In genomic region chr20:3820048-3820900, GRCh38 we compare ENCODE assay signal across 1 cellular context.
TF ChIP-seq lines count a peak whose summit lies in the region.

A gene with protein sequence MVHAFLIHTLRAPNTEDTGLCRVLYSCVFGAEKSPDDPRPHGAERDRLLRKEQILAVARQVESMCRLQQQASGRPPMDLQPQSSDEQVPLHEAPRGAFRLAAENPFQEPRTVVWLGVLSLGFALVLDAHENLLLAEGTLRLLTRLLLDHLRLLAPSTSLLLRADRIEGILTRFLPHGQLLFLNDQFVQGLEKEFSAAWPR (plus strand): TSS chr20:3820547. CDS start chr20:3822118, 1,571 bp downstream.

TF ChIP-seq in GM12878, 131 proteins besides CTCF, POLR2A, EP300 and RAD21 (continued from another document and continues in another):
- TF ChIP-seq, protein P1, sequence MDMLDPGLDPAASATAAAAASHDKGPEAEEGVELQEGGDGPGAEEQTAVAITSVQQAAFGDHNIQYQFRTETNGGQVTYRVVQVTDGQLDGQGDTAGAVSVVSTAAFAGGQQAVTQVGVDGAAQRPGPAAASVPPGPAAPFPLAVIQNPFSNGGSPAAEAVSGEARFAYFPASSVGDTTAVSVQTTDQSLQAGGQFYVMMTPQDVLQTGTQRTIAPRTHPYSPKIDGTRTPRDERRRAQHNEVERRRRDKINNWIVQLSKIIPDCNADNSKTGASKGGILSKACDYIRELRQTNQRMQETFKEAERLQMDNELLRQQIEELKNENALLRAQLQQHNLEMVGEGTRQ (IDR thresholded peaks at IDR 0.05; ENCODE audit: borderline replicate concordance, low read depth, low read length): no peak
- TF ChIP-seq IRF5 (IDR thresholded peaks at IDR 0.05; ENCODE audit: borderline replicate concordance) (no peak), CHD2 (IDR thresholded peaks at IDR 0.05; ENCODE audit: borderline replicate concordance, low read depth, low read length) (peak; percentile 86), RCOR1 (conservative IDR thresholded peaks at IDR 0.05; ENCODE audit: low read depth, low read length) (no peak), SIX5 (IDR thresholded peaks at IDR 0.05; ENCODE audit: low read depth, low read length, severe bottlenecking) (peak; percentile 85), MEF2A (IDR thresholded peaks at IDR 0.05; ENCODE audit: insufficient read depth, low read depth, low read length) (0 out of 2 replicates have a peak, but pooled peaks have one; percentile 14), NFXL1 (IDR thresholded peaks at IDR 0.05; ENCODE audit: borderline replicate concordance) (no peak), CHD4 (IDR thresholded peaks at IDR 0.05) (no peak), RAD51 (IDR thresholded peaks at IDR 0.05) (no peak), BCL3 (IDR thresholded peaks at IDR 0.05; ENCODE audit: borderline replicate concordance, insufficient read depth, low read depth, low read length, poor library complexity, severe bottlenecking) (peak; percentile 5), PML (IDR thresholded peaks at IDR 0.05; ENCODE audit: low read length) (peak; percentile 90; the same call in 1 of the 2 replicates), SIN3A (IDR thresholded peaks at IDR 0.05; ENCODE audit: low read depth, low read length) (peak; percentile 69; the same call in 1 of the 2 replicates), ASH2L (IDR thresholded peaks at IDR 0.05; ENCODE audit: borderline replicate concordance, low read depth) (peak; percentile 97; the same call in 1 of the 2 replicates), RELA (IDR thresholded peaks at IDR 0.05; ENCODE audit: borderline replicate concordance, partially characterized antibody) (no peak), FOS (IDR thresholded peaks at IDR 0.05; ENCODE audit: borderline replicate concordance, extremely low read depth, insufficient read length) (no peak), KLF5 (IDR thresholded peaks at IDR 0.05; ENCODE audit: partially characterized antibody) (peak; percentile 81), ZNF207 (IDR thresholded peaks at IDR 0.05; ENCODE audit: borderline replicate concordance) (peak; percentile 93), SMAD1 (IDR thresholded peaks at IDR 0.05; ENCODE audit: low read depth, partially characterized antibody) (no peak), TBL1XR1 (IDR thresholded peaks at IDR 0.05; ENCODE audit: low read depth, low read length) (no peak), STAT3 (IDR thresholded peaks at IDR 0.05; ENCODE audit: low read depth, low read length) (no peak), MTA2 (IDR thresholded peaks at IDR 0.05; ENCODE audit: low read depth) (0 out of 2 replicates have a peak, but pooled peaks have one; percentile 23), POLR2AphosphoS2 (IDR thresholded peaks at IDR 0.05; ENCODE audit: low read depth, low read length) (no peak), HDAC2 (IDR thresholded peaks at IDR 0.05) (no peak), CREB1 (IDR thresholded peaks at IDR 0.05; ENCODE audit: low read depth) (peak; percentile 100), NR2C2 (IDR thresholded peaks at IDR 0.05; ENCODE audit: borderline replicate concordance, control insufficient read depth, insufficient read length, low read depth) (no peak), CEBPB (IDR thresholded peaks at IDR 0.05; ENCODE audit: borderline replicate concordance in 1 of 2, low read depth in 2 of 2, low read length in 2 of 2) (no peak), MYB (IDR thresholded peaks at IDR 0.05; ENCODE audit: borderline replicate concordance, low read depth, low read length) (no peak), CBX3 (IDR thresholded peaks at IDR 0.05; ENCODE audit: borderline replicate concordance, low read depth) (no peak), RUNX3 (IDR thresholded peaks at IDR 0.05; ENCODE audit: low read length) (peak; percentile 82), HDGF (IDR thresholded peaks at IDR 0.05) (no peak), SP1 (IDR thresholded peaks at IDR 0.05; ENCODE audit: low read depth, low read length) (peak; percentile 19), MTA3 (IDR thresholded peaks at IDR 0.05; ENCODE audit: borderline replicate concordance, low read length) (no peak), FOXM1 (IDR thresholded peaks at IDR 0.05; ENCODE audit: low read depth, low read length) (peak; percentile 39; the same call in 1 of the 2 replicates), YY1 (IDR thresholded peaks at IDR 0.05; ENCODE audit: low read depth, low read length) (peak; percentile 98), RBBP5 (conservative IDR thresholded peaks at IDR 0.05) (0 out of 2 replicates have a peak, but pooled peaks have one; percentile 78), MXI1 (IDR thresholded peaks at IDR 0.05; ENCODE audit: low read depth, low read length) (no peak; the same call in 1 of the 2 replicates), BMI1 (IDR thresholded peaks at IDR 0.05; ENCODE audit: borderline replicate concordance) (no peak), SPI1 (IDR thresholded peaks at IDR 0.05; ENCODE audit: borderline replicate concordance, insufficient read depth, low read depth, low read length) (no peak), POU2F2 (IDR thresholded peaks at IDR 0.05; ENCODE audit: borderline replicate concordance, low read depth, low read length) (no peak), NBN (IDR thresholded peaks at IDR 0.05) (peak; percentile 98), REST (IDR thresholded peaks at IDR 0.05; ENCODE audit: low read depth, low read length) (no peak), FOXK2 (IDR thresholded peaks at IDR 0.05) (peak; percentile 22; the same call in 1 of the 2 replicates), HSF1 (IDR thresholded peaks at IDR 0.05; ENCODE audit: low read depth, low read length) (no peak), SMARCA5 (IDR thresholded peaks at IDR 0.05) (peak; percentile 99), PAX5 (IDR thresholded peaks at IDR 0.05; ENCODE audit: borderline replicate concordance, low read depth, low read length) (peak; percentile 22; the same call in 1 of the 2 replicates), STAT1 (conservative IDR thresholded peaks at IDR 0.05) (no peak; the same call in 1 of the 2 replicates)
- TF ChIP-seq, protein P2, sequence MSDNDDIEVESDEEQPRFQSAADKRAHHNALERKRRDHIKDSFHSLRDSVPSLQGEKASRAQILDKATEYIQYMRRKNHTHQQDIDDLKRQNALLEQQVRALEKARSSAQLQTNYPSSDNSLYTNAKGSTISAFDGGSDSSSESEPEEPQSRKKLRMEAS (IDR thresholded peaks at IDR 0.05; ENCODE audit: low read depth, low read length): no peak; the same call in 1 of the 2 replicates
- TF ChIP-seq, protein P3, sequence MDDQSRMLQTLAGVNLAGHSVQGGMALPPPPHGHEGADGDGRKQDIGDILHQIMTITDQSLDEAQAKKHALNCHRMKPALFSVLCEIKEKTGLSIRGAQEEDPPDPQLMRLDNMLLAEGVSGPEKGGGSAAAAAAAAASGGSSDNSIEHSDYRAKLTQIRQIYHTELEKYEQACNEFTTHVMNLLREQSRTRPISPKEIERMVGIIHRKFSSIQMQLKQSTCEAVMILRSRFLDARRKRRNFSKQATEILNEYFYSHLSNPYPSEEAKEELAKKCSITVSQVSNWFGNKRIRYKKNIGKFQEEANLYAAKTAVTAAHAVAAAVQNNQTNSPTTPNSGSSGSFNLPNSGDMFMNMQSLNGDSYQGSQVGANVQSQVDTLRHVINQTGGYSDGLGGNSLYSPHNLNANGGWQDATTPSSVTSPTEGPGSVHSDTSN (IDR thresholded peaks at IDR 0.05; ENCODE audit: insufficient replicate concordance, low read depth, low read length): no peak
- TF ChIP-seq, protein P4, sequence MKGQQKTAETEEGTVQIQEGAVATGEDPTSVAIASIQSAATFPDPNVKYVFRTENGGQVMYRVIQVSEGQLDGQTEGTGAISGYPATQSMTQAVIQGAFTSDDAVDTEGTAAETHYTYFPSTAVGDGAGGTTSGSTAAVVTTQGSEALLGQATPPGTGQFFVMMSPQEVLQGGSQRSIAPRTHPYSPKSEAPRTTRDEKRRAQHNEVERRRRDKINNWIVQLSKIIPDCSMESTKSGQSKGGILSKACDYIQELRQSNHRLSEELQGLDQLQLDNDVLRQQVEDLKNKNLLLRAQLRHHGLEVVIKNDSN (IDR thresholded peaks at IDR 0.05; ENCODE audit: borderline replicate concordance, extremely low read length, insufficient read depth, low read depth, low read length): no peak
- TF ChIP-seq, protein P5, sequence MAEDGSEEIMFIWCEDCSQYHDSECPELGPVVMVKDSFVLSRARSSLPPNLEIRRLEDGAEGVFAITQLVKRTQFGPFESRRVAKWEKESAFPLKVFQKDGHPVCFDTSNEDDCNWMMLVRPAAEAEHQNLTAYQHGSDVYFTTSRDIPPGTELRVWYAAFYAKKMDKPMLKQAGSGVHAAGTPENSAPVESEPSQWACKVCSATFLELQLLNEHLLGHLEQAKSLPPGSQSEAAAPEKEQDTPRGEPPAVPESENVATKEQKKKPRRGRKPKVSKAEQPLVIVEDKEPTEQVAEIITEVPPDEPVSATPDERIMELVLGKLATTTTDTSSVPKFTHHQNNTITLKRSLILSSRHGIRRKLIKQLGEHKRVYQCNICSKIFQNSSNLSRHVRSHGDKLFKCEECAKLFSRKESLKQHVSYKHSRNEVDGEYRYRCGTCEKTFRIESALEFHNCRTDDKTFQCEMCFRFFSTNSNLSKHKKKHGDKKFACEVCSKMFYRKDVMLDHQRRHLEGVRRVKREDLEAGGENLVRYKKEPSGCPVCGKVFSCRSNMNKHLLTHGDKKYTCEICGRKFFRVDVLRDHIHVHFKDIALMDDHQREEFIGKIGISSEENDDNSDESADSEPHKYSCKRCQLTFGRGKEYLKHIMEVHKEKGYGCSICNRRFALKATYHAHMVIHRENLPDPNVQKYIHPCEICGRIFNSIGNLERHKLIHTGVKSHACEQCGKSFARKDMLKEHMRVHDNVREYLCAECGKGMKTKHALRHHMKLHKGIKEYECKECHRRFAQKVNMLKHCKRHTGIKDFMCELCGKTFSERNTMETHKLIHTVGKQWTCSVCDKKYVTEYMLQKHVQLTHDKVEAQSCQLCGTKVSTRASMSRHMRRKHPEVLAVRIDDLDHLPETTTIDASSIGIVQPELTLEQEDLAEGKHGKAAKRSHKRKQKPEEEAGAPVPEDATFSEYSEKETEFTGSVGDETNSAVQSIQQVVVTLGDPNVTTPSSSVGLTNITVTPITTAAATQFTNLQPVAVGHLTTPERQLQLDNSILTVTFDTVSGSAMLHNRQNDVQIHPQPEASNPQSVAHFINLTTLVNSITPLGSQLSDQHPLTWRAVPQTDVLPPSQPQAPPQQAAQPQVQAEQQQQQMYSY (CRISPR knock-in tag; IDR thresholded peaks at IDR 0.05): no peak
